In the genomic region with DNA sequence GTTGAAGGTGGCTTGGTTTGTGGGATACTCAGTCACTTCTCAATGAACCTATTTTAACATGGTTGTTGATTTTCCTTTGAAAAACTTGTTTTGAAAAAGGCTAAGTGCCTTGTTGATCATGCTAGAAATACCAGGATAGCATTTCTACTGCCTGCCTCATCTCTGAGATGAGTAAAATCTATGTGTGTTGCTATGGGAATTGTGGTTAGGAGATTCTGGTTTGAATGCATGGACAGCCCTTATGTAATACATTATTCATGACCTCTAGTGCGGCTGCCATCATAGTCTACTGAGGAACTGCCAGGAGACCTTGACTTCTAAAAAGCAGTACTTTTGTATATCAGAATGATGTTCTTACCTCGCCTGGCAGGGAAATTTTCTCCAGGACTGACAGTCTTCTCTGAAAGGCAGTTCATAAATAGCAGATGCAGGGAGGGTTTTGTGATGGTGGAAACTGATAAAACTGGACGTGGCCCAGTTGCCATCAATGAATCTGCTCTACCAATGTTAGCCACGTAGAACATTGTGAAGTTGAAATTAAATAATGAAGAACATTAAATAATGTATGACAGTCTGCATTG, we compare ENCODE assay signal across 1 cellular context.
TF ChIP-seq lines count a peak whose summit lies in the region.

No MANE protein-coding gene starts in this region.

TF ChIP-seq in GM12878, 131 proteins besides CTCF, POLR2A, EP300 and RAD21 (continued from another document):
- TF ChIP-seq BMI1 (IDR thresholded peaks at IDR 0.05; ENCODE audit: borderline replicate concordance) (peak; percentile 76), MLLT1 (IDR thresholded peaks at IDR 0.05) (peak; percentile 19; the same call in 1 of the 2 replicates), CREB1 (IDR thresholded peaks at IDR 0.05; ENCODE audit: low read depth) (no peak), ZNF207 (IDR thresholded peaks at IDR 0.05; ENCODE audit: borderline replicate concordance) (no peak)
- TF ChIP-seq, protein P1, sequence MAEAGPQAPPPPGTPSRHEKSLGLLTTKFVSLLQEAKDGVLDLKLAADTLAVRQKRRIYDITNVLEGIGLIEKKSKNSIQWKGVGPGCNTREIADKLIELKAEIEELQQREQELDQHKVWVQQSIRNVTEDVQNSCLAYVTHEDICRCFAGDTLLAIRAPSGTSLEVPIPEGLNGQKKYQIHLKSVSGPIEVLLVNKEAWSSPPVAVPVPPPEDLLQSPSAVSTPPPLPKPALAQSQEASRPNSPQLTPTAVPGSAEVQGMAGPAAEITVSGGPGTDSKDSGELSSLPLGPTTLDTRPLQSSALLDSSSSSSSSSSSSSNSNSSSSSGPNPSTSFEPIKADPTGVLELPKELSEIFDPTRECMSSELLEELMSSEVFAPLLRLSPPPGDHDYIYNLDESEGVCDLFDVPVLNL (IDR thresholded peaks at IDR 0.05; ENCODE audit: low read depth, low read length), result no peak
